ENCODE assay signal across 1 cellular context in the genomic region with DNA sequence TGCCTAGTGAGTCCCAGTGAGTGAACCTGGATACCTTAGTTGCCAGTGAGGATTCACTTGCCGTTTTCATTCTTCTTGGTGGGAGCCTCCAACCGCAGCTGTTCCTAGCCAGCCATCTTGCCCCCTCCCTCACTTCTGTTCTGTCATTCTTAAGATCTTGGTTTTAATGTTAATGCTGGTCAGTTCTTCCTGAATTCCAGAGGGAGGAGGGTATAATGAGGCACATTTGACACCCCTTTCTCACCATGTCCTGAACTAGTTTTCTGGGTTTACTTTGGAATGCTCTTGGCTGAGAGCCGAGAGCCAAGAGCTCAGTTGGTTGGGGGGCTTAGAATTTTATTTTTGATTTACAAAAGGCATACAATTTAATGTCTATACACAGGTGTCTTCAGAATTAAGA.
TF ChIP-seq lines count a peak whose summit lies in the region.

No MANE protein-coding gene starts in this region.

TF ChIP-seq in GM23338, 12 proteins besides CTCF, POLR2A, EP300 and RAD21 (continued from another document):
- TF ChIP-seq, protein P1, sequence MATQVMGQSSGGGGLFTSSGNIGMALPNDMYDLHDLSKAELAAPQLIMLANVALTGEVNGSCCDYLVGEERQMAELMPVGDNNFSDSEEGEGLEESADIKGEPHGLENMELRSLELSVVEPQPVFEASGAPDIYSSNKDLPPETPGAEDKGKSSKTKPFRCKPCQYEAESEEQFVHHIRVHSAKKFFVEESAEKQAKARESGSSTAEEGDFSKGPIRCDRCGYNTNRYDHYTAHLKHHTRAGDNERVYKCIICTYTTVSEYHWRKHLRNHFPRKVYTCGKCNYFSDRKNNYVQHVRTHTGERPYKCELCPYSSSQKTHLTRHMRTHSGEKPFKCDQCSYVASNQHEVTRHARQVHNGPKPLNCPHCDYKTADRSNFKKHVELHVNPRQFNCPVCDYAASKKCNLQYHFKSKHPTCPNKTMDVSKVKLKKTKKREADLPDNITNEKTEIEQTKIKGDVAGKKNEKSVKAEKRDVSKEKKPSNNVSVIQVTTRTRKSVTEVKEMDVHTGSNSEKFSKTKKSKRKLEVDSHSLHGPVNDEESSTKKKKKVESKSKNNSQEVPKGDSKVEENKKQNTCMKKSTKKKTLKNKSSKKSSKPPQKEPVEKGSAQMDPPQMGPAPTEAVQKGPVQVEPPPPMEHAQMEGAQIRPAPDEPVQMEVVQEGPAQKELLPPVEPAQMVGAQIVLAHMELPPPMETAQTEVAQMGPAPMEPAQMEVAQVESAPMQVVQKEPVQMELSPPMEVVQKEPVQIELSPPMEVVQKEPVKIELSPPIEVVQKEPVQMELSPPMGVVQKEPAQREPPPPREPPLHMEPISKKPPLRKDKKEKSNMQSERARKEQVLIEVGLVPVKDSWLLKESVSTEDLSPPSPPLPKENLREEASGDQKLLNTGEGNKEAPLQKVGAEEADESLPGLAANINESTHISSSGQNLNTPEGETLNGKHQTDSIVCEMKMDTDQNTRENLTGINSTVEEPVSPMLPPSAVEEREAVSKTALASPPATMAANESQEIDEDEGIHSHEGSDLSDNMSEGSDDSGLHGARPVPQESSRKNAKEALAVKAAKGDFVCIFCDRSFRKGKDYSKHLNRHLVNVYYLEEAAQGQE (IDR thresholded peaks at IDR 0.05; ENCODE audit: unreplicated experiment), result no peak
- TF ChIP-seq, protein P2, sequence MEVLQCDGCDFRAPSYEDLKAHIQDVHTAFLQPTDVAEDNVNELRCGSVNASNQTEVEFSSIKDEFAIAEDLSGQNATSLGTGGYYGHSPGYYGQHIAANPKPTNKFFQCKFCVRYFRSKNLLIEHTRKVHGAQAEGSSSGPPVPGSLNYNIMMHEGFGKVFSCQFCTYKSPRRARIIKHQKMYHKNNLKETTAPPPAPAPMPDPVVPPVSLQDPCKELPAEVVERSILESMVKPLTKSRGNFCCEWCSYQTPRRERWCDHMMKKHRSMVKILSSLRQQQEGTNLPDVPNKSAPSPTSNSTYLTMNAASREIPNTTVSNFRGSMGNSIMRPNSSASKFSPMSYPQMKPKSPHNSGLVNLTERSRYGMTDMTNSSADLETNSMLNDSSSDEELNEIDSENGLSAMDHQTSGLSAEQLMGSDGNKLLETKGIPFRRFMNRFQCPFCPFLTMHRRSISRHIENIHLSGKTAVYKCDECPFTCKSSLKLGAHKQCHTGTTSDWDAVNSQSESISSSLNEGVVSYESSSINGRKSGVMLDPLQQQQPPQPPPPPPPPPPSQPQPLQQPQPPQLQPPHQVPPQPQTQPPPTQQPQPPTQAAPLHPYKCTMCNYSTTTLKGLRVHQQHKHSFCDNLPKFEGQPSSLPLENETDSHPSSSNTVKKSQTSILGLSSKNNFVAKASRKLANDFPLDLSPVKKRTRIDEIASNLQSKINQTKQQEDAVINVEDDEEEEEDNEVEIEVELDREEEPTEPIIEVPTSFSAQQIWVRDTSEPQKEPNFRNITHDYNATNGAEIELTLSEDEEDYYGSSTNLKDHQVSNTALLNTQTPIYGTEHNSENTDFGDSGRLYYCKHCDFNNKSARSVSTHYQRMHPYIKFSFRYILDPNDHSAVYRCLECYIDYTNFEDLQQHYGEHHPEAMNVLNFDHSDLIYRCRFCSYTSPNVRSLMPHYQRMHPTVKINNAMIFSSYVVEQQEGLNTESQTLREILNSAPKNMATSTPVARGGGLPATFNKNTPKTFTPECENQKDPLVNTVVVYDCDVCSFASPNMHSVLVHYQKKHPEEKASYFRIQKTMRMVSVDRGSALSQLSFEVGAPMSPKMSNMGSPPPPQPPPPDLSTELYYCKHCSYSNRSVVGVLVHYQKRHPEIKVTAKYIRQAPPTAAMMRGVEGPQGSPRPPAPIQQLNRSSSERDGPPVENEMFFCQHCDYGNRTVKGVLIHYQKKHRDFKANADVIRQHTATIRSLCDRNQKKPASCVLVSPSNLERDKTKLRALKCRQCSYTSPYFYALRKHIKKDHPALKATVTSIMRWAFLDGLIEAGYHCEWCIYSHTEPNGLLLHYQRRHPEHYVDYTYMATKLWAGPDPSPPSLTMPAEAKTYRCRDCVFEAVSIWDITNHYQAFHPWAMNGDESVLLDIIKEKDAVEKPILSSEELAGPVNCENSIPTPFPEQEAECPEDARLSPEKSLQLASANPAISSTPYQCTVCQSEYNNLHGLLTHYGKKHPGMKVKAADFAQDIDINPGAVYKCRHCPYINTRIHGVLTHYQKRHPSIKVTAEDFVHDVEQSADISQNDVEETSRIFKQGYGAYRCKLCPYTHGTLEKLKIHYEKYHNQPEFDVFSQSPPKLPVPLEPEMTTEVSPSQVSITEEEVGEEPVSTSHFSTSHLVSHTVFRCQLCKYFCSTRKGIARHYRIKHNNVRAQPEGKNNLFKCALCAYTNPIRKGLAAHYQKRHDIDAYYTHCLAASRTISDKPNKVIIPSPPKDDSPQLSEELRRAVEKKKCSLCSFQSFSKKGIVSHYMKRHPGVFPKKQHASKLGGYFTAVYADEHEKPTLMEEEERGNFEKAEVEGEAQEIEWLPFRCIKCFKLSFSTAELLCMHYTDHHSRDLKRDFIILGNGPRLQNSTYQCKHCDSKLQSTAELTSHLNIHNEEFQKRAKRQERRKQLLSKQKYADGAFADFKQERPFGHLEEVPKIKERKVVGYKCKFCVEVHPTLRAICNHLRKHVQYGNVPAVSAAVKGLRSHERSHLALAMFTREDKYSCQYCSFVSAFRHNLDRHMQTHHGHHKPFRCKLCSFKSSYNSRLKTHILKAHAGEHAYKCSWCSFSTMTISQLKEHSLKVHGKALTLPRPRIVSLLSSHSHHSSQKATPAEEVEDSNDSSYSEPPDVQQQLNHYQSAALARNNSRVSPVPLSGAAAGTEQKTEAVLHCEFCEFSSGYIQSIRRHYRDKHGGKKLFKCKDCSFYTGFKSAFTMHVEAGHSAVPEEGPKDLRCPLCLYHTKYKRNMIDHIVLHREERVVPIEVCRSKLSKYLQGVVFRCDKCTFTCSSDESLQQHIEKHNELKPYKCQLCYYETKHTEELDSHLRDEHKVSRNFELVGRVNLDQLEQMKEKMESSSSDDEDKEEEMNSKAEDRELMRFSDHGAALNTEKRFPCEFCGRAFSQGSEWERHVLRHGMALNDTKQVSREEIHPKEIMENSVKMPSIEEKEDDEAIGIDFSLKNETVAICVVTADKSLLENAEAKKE (CRISPR knock-in tag; IDR thresholded peaks at IDR 0.05), result no peak; the same call in 1 of the 2 replicates
- TF ChIP-seq NANOG (IDR thresholded peaks at IDR 0.05; ENCODE audit: borderline replicate concordance), result no peak
